Comparison of ENCODE assay signal across 1 cellular context in the genomic region with DNA sequence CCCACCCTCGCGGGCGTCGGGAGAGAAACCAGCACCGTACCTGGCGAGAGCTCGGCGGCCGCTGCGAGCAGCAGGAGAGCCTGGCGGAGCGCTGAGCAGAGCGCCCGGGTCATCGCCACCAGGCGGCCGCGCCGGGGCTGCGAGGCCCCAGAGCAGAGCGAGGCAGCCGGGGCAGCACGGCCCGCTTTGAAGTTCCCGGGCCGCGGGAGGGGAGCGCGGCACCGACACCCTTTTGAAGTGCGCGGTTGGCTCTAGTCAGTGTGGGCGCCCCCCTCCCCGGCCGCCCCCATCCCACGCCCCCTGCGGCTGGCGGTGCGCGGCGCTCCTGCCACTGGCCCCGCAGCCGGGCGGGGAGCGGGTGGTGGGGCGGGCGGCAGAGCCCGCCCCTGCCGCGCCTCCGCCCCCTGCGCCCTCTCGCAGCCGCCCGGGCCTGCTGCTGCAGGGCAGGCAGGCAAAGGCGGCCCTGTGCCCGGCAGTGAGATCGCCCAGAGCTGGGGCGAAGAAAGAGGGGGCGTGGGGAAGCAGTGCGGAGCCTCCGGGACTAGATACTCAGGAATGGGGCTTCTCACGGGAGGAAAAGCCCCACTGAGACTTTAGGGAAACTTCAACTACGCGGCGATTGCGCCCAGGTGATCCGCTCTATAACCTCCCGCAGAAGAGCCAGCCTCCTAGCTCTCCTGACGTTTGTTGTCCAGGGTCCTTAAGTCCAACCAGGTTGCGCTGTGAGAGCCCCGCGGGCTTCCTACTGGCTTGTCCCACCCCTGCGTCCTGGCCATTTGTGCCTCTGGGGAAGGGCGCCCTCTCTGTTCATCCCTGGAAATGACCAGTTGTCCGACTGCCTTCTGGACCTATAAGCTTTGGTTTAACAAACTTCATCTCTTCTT.
TF ChIP-seq lines count a peak whose summit lies in the region.

Gene ACVR1C, minus strand, starts transcription at position 333 of the 884 bp plus-strand sequence. Its CDS starts 220 bp downstream, at position 113.

TF ChIP-seq in HepG2, 621 proteins besides CTCF, POLR2A, EP300 and RAD21 (continued from another document and continues in another):
- TF ChIP-seq ZBED4 (CRISPR knock-in tag; IDR thresholded peaks at IDR 0.05; ENCODE audit: borderline replicate concordance) (0 out of 2 replicates have a peak, but pooled peaks have one; percentile 46), GTF2F1 (IDR thresholded peaks at IDR 0.05; ENCODE audit: low read length) (no peak), WIZ (CRISPR knock-in tag; IDR thresholded peaks at IDR 0.05) (no peak), HNF1A (IDR thresholded peaks at IDR 0.05; ENCODE audit: low read depth) (no peak), HNF1A (CRISPR knock-in tag; IDR thresholded peaks at IDR 0.05; ENCODE audit: borderline replicate concordance) (no peak), U2AF1 (optimal IDR thresholded peaks at IDR 0.05; ENCODE audit: low read depth, low read length) (peak; percentile 23), ZNF83 (CRISPR knock-in tag; IDR thresholded peaks at IDR 0.05; ENCODE audit: borderline replicate concordance) (no peak), ZNF564 (CRISPR knock-in tag; IDR thresholded peaks at IDR 0.05) (peak; percentile 92), RCOR2 (CRISPR knock-in tag; IDR thresholded peaks at IDR 0.05) (no peak), RXRB (CRISPR knock-in tag; IDR thresholded peaks at IDR 0.05; ENCODE audit: borderline replicate concordance) (peak; percentile 18; the same call in 1 of the 2 replicates), ZNF792 (CRISPR knock-in tag; IDR thresholded peaks at IDR 0.05) (no peak; the same call in 1 of the 2 replicates), FOXP1 (IDR thresholded peaks at IDR 0.05) (no peak), FOXP1 (CRISPR knock-in tag; IDR thresholded peaks at IDR 0.05) (no peak), SYNCRIP (IDR thresholded peaks at IDR 0.05; ENCODE audit: insufficient read depth, low read depth, low read length) (no peak), NFIC (IDR thresholded peaks at IDR 0.05; ENCODE audit: low read length) (no peak), KLF15 (CRISPR knock-in tag; IDR thresholded peaks at IDR 0.05; ENCODE audit: borderline replicate concordance) (no peak), SRF (IDR thresholded peaks at IDR 0.05; ENCODE audit: low read depth, low read length) (no peak), ZNF281 (CRISPR knock-in tag; IDR thresholded peaks at IDR 0.05; ENCODE audit: borderline replicate concordance) (no peak), SP1 (IDR thresholded peaks at IDR 0.05) (no peak), SP1 (CRISPR knock-in tag; IDR thresholded peaks at IDR 0.05) (0 out of 2 replicates have a peak, but pooled peaks have one; percentile 26), ZNF256 (CRISPR knock-in tag; conservative IDR thresholded peaks at IDR 0.05) (no peak), FOXA1 (IDR thresholded peaks at IDR 0.05) (no peak), FOXA1 (CRISPR knock-in tag; IDR thresholded peaks at IDR 0.05) (0 out of 2 replicates have a peak, but pooled peaks have one; percentile 9), RERE (CRISPR knock-in tag; IDR thresholded peaks at IDR 0.05; ENCODE audit: low read depth) (no peak), PHF21A (CRISPR knock-in tag; IDR thresholded peaks at IDR 0.05) (no peak), MEIS1 (CRISPR knock-in tag; IDR thresholded peaks at IDR 0.05; ENCODE audit: borderline replicate concordance) (no peak)
- TF ChIP-seq, protein P1, sequence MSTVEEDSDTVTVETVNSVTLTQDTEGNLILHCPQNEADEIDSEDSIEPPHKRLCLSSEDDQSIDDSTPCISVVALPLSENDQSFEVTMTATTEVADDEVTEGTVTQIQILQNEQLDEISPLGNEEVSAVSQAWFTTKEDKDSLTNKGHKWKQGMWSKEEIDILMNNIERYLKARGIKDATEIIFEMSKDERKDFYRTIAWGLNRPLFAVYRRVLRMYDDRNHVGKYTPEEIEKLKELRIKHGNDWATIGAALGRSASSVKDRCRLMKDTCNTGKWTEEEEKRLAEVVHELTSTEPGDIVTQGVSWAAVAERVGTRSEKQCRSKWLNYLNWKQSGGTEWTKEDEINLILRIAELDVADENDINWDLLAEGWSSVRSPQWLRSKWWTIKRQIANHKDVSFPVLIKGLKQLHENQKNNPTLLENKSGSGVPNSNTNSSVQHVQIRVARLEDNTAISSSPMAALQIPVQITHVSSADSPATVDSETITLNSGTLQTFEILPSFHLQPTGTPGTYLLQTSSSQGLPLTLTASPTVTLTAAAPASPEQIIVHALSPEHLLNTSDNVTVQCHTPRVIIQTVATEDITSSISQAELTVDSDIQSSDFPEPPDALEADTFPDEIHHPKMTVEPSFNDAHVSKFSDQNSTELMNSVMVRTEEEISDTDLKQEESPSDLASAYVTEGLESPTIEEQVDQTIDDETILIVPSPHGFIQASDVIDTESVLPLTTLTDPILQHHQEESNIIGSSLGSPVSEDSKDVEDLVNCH (CRISPR knock-in tag; IDR thresholded peaks at IDR 0.05) = no peak
- TF ChIP-seq, protein P2, sequence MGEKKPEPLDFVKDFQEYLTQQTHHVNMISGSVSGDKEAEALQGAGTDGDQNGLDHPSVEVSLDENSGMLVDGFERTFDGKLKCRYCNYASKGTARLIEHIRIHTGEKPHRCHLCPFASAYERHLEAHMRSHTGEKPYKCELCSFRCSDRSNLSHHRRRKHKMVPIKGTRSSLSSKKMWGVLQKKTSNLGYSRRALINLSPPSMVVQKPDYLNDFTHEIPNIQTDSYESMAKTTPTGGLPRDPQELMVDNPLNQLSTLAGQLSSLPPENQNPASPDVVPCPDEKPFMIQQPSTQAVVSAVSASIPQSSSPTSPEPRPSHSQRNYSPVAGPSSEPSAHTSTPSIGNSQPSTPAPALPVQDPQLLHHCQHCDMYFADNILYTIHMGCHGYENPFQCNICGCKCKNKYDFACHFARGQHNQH (CRISPR knock-in tag; IDR thresholded peaks at IDR 0.05) = no peak
- TF ChIP-seq, protein P3, sequence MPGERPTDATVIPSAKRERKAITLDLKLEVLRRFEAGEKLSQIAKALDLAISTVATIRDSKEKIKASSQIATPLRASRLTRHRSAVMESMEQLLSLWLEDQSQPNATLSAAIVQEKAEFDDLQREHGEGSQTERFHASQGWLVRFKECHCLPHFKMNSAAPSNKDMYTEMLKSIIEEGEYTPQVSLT (CRISPR knock-in tag; IDR thresholded peaks at IDR 0.05; ENCODE audit: borderline replicate concordance, low read depth) = no peak
- TF ChIP-seq, protein P4, sequence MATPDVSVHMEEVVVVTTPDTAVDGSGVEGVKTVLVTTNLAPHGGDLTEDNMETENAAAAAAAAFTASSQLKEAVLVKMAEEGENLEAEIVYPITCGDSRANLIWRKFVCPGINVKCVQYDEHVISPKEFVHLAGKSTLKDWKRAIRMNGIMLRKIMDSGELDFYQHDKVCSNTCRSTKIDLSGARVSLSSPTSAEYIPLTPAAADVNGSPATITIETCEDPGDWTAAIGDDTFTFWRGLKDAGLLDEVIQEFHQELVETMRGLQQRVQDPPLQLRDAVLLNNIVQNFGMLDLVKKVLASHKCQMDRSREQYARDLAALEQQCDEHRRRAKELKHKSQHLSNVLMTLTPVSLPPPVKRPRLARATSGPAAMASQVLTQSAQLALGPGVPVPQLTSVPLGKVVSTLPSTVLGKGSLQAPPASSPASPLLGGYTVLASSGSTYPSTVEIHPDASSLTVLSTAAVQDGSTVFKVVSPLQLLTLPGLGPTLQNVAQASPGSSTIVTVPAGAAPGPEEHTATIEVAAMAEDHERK (CRISPR knock-in tag; IDR thresholded peaks at IDR 0.05; ENCODE audit: low read depth) = no peak
